1 cellular context compared by ENCODE assay signal in genomic region chr1:244272471-244273261, GRCh38.
TF ChIP-seq lines count a peak whose summit lies in the region.

No MANE protein-coding gene starts in this region.

TF ChIP-seq in HepG2, 621 proteins besides CTCF, POLR2A, EP300 and RAD21 (continued from another document):
- peak; percentile 2 for TF ChIP-seq TEAD3 (CRISPR knock-in tag; optimal IDR thresholded peaks at IDR 0.05; ENCODE audit: borderline replicate concordance)
- TF ChIP-seq, protein P1, sequence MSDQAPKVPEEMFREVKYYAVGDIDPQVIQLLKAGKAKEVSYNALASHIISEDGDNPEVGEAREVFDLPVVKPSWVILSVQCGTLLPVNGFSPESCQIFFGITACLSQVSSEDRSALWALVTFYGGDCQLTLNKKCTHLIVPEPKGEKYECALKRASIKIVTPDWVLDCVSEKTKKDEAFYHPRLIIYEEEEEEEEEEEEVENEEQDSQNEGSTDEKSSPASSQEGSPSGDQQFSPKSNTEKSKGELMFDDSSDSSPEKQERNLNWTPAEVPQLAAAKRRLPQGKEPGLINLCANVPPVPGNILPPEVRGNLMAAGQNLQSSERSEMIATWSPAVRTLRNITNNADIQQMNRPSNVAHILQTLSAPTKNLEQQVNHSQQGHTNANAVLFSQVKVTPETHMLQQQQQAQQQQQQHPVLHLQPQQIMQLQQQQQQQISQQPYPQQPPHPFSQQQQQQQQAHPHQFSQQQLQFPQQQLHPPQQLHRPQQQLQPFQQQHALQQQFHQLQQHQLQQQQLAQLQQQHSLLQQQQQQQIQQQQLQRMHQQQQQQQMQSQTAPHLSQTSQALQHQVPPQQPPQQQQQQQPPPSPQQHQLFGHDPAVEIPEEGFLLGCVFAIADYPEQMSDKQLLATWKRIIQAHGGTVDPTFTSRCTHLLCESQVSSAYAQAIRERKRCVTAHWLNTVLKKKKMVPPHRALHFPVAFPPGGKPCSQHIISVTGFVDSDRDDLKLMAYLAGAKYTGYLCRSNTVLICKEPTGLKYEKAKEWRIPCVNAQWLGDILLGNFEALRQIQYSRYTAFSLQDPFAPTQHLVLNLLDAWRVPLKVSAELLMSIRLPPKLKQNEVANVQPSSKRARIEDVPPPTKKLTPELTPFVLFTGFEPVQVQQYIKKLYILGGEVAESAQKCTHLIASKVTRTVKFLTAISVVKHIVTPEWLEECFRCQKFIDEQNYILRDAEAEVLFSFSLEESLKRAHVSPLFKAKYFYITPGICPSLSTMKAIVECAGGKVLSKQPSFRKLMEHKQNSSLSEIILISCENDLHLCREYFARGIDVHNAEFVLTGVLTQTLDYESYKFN (CRISPR knock-in tag; conservative IDR thresholded peaks at IDR 0.05) = 0 out of 2 replicates have a peak, but pooled peaks have one; percentile 25
- TF ChIP-seq, protein P2, sequence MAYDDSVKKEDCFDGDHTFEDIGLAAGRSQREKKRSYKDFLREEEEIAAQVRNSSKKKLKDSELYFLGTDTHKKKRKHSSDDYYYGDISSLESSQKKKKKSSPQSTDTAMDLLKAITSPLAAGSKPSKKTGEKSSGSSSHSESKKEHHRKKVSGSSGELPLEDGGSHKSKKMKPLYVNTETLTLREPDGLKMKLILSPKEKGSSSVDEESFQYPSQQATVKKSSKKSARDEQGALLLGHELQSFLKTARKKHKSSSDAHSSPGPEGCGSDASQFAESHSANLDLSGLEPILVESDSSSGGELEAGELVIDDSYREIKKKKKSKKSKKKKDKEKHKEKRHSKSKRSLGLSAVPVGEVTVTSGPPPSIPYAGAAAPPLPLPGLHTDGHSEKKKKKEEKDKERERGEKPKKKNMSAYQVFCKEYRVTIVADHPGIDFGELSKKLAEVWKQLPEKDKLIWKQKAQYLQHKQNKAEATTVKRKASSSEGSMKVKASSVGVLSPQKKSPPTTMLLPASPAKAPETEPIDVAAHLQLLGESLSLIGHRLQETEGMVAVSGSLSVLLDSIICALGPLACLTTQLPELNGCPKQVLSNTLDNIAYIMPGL (CRISPR knock-in tag; IDR thresholded peaks at IDR 0.05; ENCODE audit: borderline replicate concordance in 1 of 2, low read depth in 1 of 2) = peak; percentile 27 to 51; a peak in 2 of 4 replicates
- TF ChIP-seq, protein P3, sequence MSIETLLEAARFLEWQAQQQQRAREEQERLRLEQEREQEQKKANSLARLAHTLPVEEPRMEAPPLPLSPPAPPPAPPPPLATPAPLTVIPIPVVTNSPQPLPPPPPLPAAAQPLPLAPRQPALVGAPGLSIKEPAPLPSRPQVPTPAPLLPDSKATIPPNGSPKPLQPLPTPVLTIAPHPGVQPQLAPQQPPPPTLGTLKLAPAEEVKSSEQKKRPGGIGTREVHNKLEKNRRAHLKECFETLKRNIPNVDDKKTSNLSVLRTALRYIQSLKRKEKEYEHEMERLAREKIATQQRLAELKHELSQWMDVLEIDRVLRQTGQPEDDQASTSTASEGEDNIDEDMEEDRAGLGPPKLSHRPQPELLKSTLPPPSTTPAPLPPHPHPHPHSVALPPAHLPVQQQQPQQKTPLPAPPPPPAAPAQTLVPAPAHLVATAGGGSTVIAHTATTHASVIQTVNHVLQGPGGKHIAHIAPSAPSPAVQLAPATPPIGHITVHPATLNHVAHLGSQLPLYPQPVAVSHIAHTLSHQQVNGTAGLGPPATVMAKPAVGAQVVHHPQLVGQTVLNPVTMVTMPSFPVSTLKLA (IDR thresholded peaks at IDR 0.05) = 0 out of 2 replicates have a peak, but pooled peaks have one; percentile 24
- TF ChIP-seq NR2F2 (IDR thresholded peaks at IDR 0.05; ENCODE audit: borderline replicate concordance, low read depth) = 0 out of 2 replicates have a peak, but pooled peaks have one; percentile 55
- TF ChIP-seq ZNF24 (IDR thresholded peaks at IDR 0.05) = peak; percentile 73
- TF ChIP-seq ARID3A (IDR thresholded peaks at IDR 0.05; ENCODE audit: low read depth, low read length) = 0 out of 2 replicates have a peak, but pooled peaks have one; percentile 34
- 0 out of 2 replicates have a peak, but pooled peaks have one; percentile 13 for TF ChIP-seq DPF2 (CRISPR knock-in tag; IDR thresholded peaks at IDR 0.05; ENCODE audit: borderline replicate concordance, low read depth)
- no peak for TF ChIP-seq CCDC6 (CRISPR knock-in tag; IDR thresholded peaks at IDR 0.05)
- TF ChIP-seq XBP1 (CRISPR knock-in tag; IDR thresholded peaks at IDR 0.05) = no peak
- no peak for TF ChIP-seq LCORL (IDR thresholded peaks at IDR 0.05)
- TF ChIP-seq LCORL (CRISPR knock-in tag; IDR thresholded peaks at IDR 0.05) = 0 out of 2 replicates have a peak, but pooled peaks have one; percentile 21
- TF ChIP-seq, protein P4, sequence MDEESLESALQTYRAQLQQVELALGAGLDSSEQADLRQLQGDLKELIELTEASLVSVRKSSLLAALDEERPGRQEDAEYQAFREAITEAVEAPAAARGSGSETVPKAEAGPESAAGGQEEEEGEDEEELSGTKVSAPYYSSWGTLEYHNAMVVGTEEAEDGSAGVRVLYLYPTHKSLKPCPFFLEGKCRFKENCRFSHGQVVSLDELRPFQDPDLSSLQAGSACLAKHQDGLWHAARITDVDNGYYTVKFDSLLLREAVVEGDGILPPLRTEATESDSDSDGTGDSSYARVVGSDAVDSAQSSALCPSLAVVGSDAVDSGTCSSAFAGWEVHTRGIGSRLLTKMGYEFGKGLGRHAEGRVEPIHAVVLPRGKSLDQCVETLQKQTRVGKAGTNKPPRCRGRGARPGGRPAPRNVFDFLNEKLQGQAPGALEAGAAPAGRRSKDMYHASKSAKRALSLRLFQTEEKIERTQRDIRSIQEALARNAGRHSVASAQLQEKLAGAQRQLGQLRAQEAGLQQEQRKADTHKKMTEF (CRISPR knock-in tag; IDR thresholded peaks at IDR 0.05) = peak; percentile 35; the same call in 1 of the 2 replicates
- TF ChIP-seq REL (CRISPR knock-in tag; conservative IDR thresholded peaks at IDR 0.05) = no peak
- peak; percentile 99 for TF ChIP-seq SMC3 (IDR thresholded peaks at IDR 0.05; ENCODE audit: low read length)
- TF ChIP-seq CEBPG (CRISPR knock-in tag; IDR thresholded peaks at IDR 0.05) = peak; percentile 60
- no peak for TF ChIP-seq ZBTB20 (CRISPR knock-in tag; IDR thresholded peaks at IDR 0.05; ENCODE audit: borderline replicate concordance, low read depth)
- TF ChIP-seq TFE3 (CRISPR knock-in tag; IDR thresholded peaks at IDR 0.05) = peak; percentile 61; the same call in 1 of the 2 replicates
- TF ChIP-seq TGIF2 (CRISPR knock-in tag; IDR thresholded peaks at IDR 0.05) = no peak
- TF ChIP-seq HMGXB3 (CRISPR knock-in tag; IDR thresholded peaks at IDR 0.05; ENCODE audit: borderline replicate concordance) = 0 out of 2 replicates have a peak, but pooled peaks have one; percentile 51
TF ChIP-seq in HepG2: peak in this region for 29.
